2 cellular contexts compared by ENCODE assay signal in genomic region chr15:81255596-81255995, GRCh38.
TF ChIP-seq lines count a peak whose summit lies in the region.

No MANE protein-coding gene starts in this region.

TF ChIP-seq in IMR-90, 13 proteins besides CTCF, POLR2A, EP300 and RAD21:
- TF ChIP-seq NFE2L2 (IDR thresholded peaks at IDR 0.05; ENCODE audit: low read depth, low read length) (no peak), USF2 (IDR thresholded peaks at IDR 0.05; ENCODE audit: low read depth, low read length) (no peak), CHD1 (IDR thresholded peaks at IDR 0.05; ENCODE audit: low read depth, low read length) (no peak), ELK1 (IDR thresholded peaks at IDR 0.05; ENCODE audit: borderline replicate concordance, low read depth, low read length) (no peak), RCOR1 (IDR thresholded peaks at IDR 0.05; ENCODE audit: insufficient replicate concordance, low read length) (no peak), MAZ (IDR thresholded peaks at IDR 0.05; ENCODE audit: borderline replicate concordance, low read depth, low read length) (no peak), RFX5 (IDR thresholded peaks at IDR 0.05; ENCODE audit: low read depth, low read length) (no peak), SMC3 (IDR thresholded peaks at IDR 0.05; ENCODE audit: low read depth, low read length) (no peak), BHLHE40 (IDR thresholded peaks at IDR 0.05; ENCODE audit: low read depth, low read length) (no peak), MXI1 (IDR thresholded peaks at IDR 0.05; ENCODE audit: borderline replicate concordance, low read depth, low read length) (no peak), MAFK (IDR thresholded peaks at IDR 0.05; ENCODE audit: low read depth, low read length) (no peak), CEBPB (IDR thresholded peaks at IDR 0.05; ENCODE audit: low read depth, low read length) (no peak), FOS (IDR thresholded peaks at IDR 0.05; ENCODE audit: low read depth, low read length) (no peak)

TF ChIP-seq in H1, 55 proteins besides CTCF, POLR2A, EP300 and RAD21:
- TF ChIP-seq FOSL1 (IDR thresholded peaks at IDR 0.05; ENCODE audit: insufficient read depth, low read depth, low read length): no peak
